ENCODE assay signal across 1 cellular context in genomic region chr5:29701600-29701999, GRCh38.
TF ChIP-seq lines count a peak whose summit lies in the region.

No MANE protein-coding gene starts in this region.

TF ChIP-seq in K562, 482 proteins besides CTCF, POLR2A, EP300 and RAD21 (continued from another document):
- TF ChIP-seq ZBTB2 (IDR thresholded peaks at IDR 0.05) (no peak), ZFP1 (CRISPR knock-in tag; IDR thresholded peaks at IDR 0.05) (no peak), ZNF717 (CRISPR knock-in tag; IDR thresholded peaks at IDR 0.05) (no peak), ETS1 (conservative IDR thresholded peaks at IDR 0.05; ENCODE audit: control insufficient read depth, low read depth, low read length) (no peak), THAP7 (CRISPR knock-in tag; IDR thresholded peaks at IDR 0.05) (no peak)
